Comparison of ENCODE assay signal across 1 cellular context in genomic region chr5:80977764-80978163, GRCh38.
TF ChIP-seq lines count a peak whose summit lies in the region.

No MANE protein-coding gene starts in this region.

TF ChIP-seq in WTC11, 78 proteins besides CTCF, POLR2A, EP300 and RAD21 (continued from another document):
- TF ChIP-seq, protein P1, sequence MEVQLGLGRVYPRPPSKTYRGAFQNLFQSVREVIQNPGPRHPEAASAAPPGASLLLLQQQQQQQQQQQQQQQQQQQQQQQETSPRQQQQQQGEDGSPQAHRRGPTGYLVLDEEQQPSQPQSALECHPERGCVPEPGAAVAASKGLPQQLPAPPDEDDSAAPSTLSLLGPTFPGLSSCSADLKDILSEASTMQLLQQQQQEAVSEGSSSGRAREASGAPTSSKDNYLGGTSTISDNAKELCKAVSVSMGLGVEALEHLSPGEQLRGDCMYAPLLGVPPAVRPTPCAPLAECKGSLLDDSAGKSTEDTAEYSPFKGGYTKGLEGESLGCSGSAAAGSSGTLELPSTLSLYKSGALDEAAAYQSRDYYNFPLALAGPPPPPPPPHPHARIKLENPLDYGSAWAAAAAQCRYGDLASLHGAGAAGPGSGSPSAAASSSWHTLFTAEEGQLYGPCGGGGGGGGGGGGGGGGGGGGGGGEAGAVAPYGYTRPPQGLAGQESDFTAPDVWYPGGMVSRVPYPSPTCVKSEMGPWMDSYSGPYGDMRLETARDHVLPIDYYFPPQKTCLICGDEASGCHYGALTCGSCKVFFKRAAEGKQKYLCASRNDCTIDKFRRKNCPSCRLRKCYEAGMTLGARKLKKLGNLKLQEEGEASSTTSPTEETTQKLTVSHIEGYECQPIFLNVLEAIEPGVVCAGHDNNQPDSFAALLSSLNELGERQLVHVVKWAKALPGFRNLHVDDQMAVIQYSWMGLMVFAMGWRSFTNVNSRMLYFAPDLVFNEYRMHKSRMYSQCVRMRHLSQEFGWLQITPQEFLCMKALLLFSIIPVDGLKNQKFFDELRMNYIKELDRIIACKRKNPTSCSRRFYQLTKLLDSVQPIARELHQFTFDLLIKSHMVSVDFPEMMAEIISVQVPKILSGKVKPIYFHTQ (CRISPR knock-in tag; IDR thresholded peaks at IDR 0.05): no peak
- TF ChIP-seq ZNF512 (CRISPR knock-in tag; IDR thresholded peaks at IDR 0.05; ENCODE audit: borderline replicate concordance) (no peak), OVOL2 (CRISPR knock-in tag; IDR thresholded peaks at IDR 0.05; ENCODE audit: borderline replicate concordance) (no peak), FOXK1 (CRISPR knock-in tag; IDR thresholded peaks at IDR 0.05) (no peak), ZBTB21 (CRISPR knock-in tag; IDR thresholded peaks at IDR 0.05; ENCODE audit: borderline replicate concordance) (no peak), ZNF138 (CRISPR knock-in tag; conservative IDR thresholded peaks at IDR 0.05) (no peak), JUN (CRISPR knock-in tag; IDR thresholded peaks at IDR 0.05) (no peak), TCF7 (CRISPR knock-in tag; IDR thresholded peaks at IDR 0.05; ENCODE audit: low read depth) (no peak), GTF2I (CRISPR knock-in tag; conservative IDR thresholded peaks at IDR 0.05) (no peak), NFATC4 (CRISPR knock-in tag; IDR thresholded peaks at IDR 0.05) (no peak), ZNF121 (CRISPR knock-in tag; IDR thresholded peaks at IDR 0.05) (no peak), NR1H2 (CRISPR knock-in tag; IDR thresholded peaks at IDR 0.05) (no peak), PRRX2 (CRISPR knock-in tag; IDR thresholded peaks at IDR 0.05) (no peak), CREM (CRISPR knock-in tag; IDR thresholded peaks at IDR 0.05) (no peak), TP53 (CRISPR knock-in tag; IDR thresholded peaks at IDR 0.05) (no peak), TEAD4 (CRISPR knock-in tag; IDR thresholded peaks at IDR 0.05) (no peak)
- TF ChIP-seq, protein P2, sequence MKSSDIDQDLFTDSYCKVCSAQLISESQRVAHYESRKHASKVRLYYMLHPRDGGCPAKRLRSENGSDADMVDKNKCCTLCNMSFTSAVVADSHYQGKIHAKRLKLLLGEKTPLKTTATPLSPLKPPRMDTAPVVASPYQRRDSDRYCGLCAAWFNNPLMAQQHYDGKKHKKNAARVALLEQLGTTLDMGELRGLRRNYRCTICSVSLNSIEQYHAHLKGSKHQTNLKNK (CRISPR knock-in tag; IDR thresholded peaks at IDR 0.05): no peak
